24 cellular contexts compared by ENCODE assay signal in genomic region chr9:31556667-31557463, GRCh38.
A peak's percentile ranks its signal among the peaks of the same experiment; 100 is the strongest.
DNase-seq lines count a peak whose midpoint lies in the region; ATAC-seq, FAIRE-seq and TF ChIP-seq lines count a peak whose summit lies in the region.
"Had no signal": no experiment of that assay in that cellular context is flagged by ENCODE, and none has a peak within 500 bp of the region (broad histone marks: within the 10 kb centered on the region; RNA-seq: fewer than 3 reads in every experiment).

No MANE protein-coding gene starts in this region.

- BruUV-seq in endothelial cell of umbilical vein (replicated peaks; lab: Mats Ljungman, UMichigan), result no TSS peak

- intact Hi-C loops in endothelial cell of umbilical vein (cut with micrococcal nuclease), result no loop called here

- no peak overlapping the region for H3K4me2 ChIP-seq in endothelial cell of umbilical vein (ENCODE audit: insufficient read depth, low read length)
- H3K4me2 ChIP-seq: SK-N-SH had no signal

- no peak for DNase-seq in endothelial cell of umbilical vein (ENCODE audit: low read depth, low spot score)
- no peak for DNase-seq in HEK293T (ENCODE audit: extremely low spot score)
- no peak for DNase-seq in NCI-H748 (lab: John Stamatoyannopoulos, UW; ENCODE audit: unreplicated experiment)
- DNase-seq: AML-193; C1 segment of cervical spinal cord; CD8-positive, alpha-beta T cell; IMR-90; NCI-H1105; NCI-H146; NCI-H2029; NCI-H226; NCI-H510A treated with DMSO at 0.1 percent for 48 hours; NCI-H774; SIG-M5; SK-N-SH had no signal

- FAIRE-seq in endothelial cell of umbilical vein (lab: Jason Lieb, UNC), result no peak
- FAIRE-seq: G401.6, H1 had no signal

- TF ChIP-seq POLR2A in endothelial cell of umbilical vein (IDR thresholded peaks at IDR 0.05; ENCODE audit: low read depth, low read length), result no peak

- no peaks in the 10 kb centered on the region for H3K9me3 ChIP-seq in endothelial cell of umbilical vein (replicated peaks; ENCODE audit: control insufficient read depth, insufficient read depth, low read length)
- H3K9me3 ChIP-seq: SK-N-SH had no signal

- no peak overlapping the region for H3K4me3 ChIP-seq in endothelial cell of umbilical vein (replicated peaks in 1 of 3; ENCODE audit: insufficient read depth in 1 of 3, low read depth in 1 of 3, low read length in 3 of 3)

- H3K4me1 ChIP-seq in endothelial cell of umbilical vein (ENCODE audit: control insufficient read depth, extremely low read depth, insufficient read depth, low read length), result peaks cover 3% of the 10 kb centered on the region

- H3K27ac ChIP-seq in endothelial cell of umbilical vein (ENCODE audit: insufficient read depth, low read depth, low read length), result no peak overlapping the region

- H3K79me2 ChIP-seq in endothelial cell of umbilical vein (ENCODE audit: control insufficient read depth, insufficient read depth, low read length), result no peaks in the 10 kb centered on the region

- ATAC-seq in GM18498 (IDR thresholded peaks at IDR 0.05; ENCODE audit: unreplicated experiment) (peak; percentile 74), GM18867 (IDR thresholded peaks at IDR 0.05; ENCODE audit: unreplicated experiment) (peak; percentile 84), GM21390 (IDR thresholded peaks at IDR 0.05; ENCODE audit: unreplicated experiment) (peak; percentile 80), HG03378 (IDR thresholded peaks at IDR 0.05; ENCODE audit: unreplicated experiment) (no peak), HG02885 (IDR thresholded peaks at IDR 0.05; ENCODE audit: poor library complexity, unreplicated experiment) (no peak)
- ATAC-seq: CD8-positive, alpha-beta T cell; HCT116; Panc1 had no signal

- CTCF ChIA-PET in endothelial cell of umbilical vein (lab: Charles Lee) (interaction anchor here (1.0 kb wide), 1 partner anchor 15 kb away, joined by 3 read pairs; no protein-coding TSS in a partner anchor), HEK293T (lab: Yijun Ruan, JAX) (interaction anchor here (0.6 kb wide), 1 partner anchor 148 kb away, joined by 3 read pairs; no protein-coding TSS in a partner anchor)

- dilution Hi-C loops in endothelial cell of umbilical vein (cut with MboI; ENCODE audit: extremely low pct_ligation_motif_present, low sequenced_read_pairs), result no loop called here

- POLR2A ChIA-PET in endothelial cell of umbilical vein (lab: Charles Lee) (no interaction called here), HEK293T (lab: Yijun Ruan, JAX) (no interaction called here)

- H3K36me3 ChIP-seq in endothelial cell of umbilical vein (ENCODE audit: control insufficient read depth in 2 of 2, extremely low read depth in 1 of 2, insufficient read depth in 2 of 2, low read length in 2 of 2), result no peaks in the 10 kb centered on the region

- H4K20me1 ChIP-seq in endothelial cell of umbilical vein (replicated peaks; ENCODE audit: control insufficient read depth, extremely low read depth, insufficient read depth, low read length), result no peaks in the 10 kb centered on the region

- H3K9me1 ChIP-seq in endothelial cell of umbilical vein (replicated peaks; ENCODE audit: control insufficient read depth, extremely low read depth, insufficient read depth, low read length), result no peaks in the 10 kb centered on the region

- no peaks in the 10 kb centered on the region for H3K27me3 ChIP-seq in endothelial cell of umbilical vein (ENCODE audit: control insufficient read depth in 2 of 2, insufficient read depth in 2 of 2, low read length in 2 of 2)

- TF ChIP-seq CTCF in endothelial cell of umbilical vein (IDR thresholded peaks at IDR 0.05; ENCODE audit: extremely low read depth in 1 of 2, insufficient read depth in 1 of 2, low read depth in 1 of 2, low read length in 2 of 2), result no peak

- peak overlapping the region; percentile 45 for H2AFZ ChIP-seq in endothelial cell of umbilical vein (ENCODE audit: low read depth, low read length)

- H3K9ac ChIP-seq in endothelial cell of umbilical vein (replicated peaks; ENCODE audit: extremely low read depth, insufficient read depth, low read length), result no peak overlapping the region
- H3K9ac ChIP-seq: SK-N-SH had no signal

TF ChIP-seq in endothelial cell of umbilical vein, 7 proteins besides CTCF, POLR2A, EP300 and RAD21:
- TF ChIP-seq EZH2 (IDR thresholded peaks at IDR 0.05; ENCODE audit: borderline replicate concordance, low read depth, low read length, severe bottlenecking), result no peak
- TF ChIP-seq FOS (IDR thresholded peaks at IDR 0.05; ENCODE audit: borderline replicate concordance, insufficient read depth, low read length), result peak; percentile 45
TF ChIP-seq in endothelial cell of umbilical vein: peak in this region for 1.

TF ChIP-seq in HEK293T, 16 proteins besides CTCF, POLR2A, EP300 and RAD21:
- TF ChIP-seq ARNT (IDR thresholded peaks at IDR 0.05) (no peak), SP1 (IDR thresholded peaks at IDR 0.05) (no peak)

Comparison
In these comparisons a context has a peak if more than half of its experiments do, and no peak if none do; other contexts are left out.
1. ATAC-seq: peak in GM18498 (single experiment), GM18867 (single experiment) and GM21390 (single experiment); none in HG03378 (single experiment) and HG02885 (single experiment).